ENCODE assay signal across 8 cellular contexts in genomic region chr1:155128755-155129473, GRCh38. TPM values are rescaled to one million over a fixed set of nuclear protein-coding genes. Genes with fewer than 3 reads are reported as not detected.
DNase-seq lines count a peak whose midpoint lies in the region; ATAC-seq and TF ChIP-seq lines count a peak whose summit lies in the region.

No MANE protein-coding gene starts in this region.

- H3K27ac ChIP-seq in RWPE1 (peak overlapping the region; percentile 98), gastroesophageal sphincter (peak overlapping the region; percentile 41 to 99 (median 88))

- POLR2A ChIA-PET in RWPE1 (lab: Yijun Ruan, JAX; ENCODE audit: low non-redundant PET): no interaction called here

- no peak for TF ChIP-seq EP300 in gastroesophageal sphincter (IDR thresholded peaks at IDR 0.05)

- peaks cover 0 to 85% (median 30%) of the 10 kb centered on the region in 3 donors for H3K4me1 ChIP-seq in gastroesophageal sphincter

- ATAC-seq in gastroesophageal sphincter (no peak), HG02759 (IDR thresholded peaks at IDR 0.05; ENCODE audit: unreplicated experiment) (no peak), esophagus mucosa (no peak)

- DNase-seq in DMS153 treated with DMSO at 0.1 percent for 48 hours (lab: John Stamatoyannopoulos, UW; ENCODE audit: unreplicated experiment) (peak; percentile 73), RWPE1 (ENCODE audit: low spot score) (no peak), occipital lobe (lab: John Stamatoyannopoulos, UW) (peak; percentile 20), cerebellum (ENCODE audit: low spot score) (no peak), cortex of kidney (lab: John Stamatoyannopoulos, UW) (no peak)

- CTCF ChIA-PET in RWPE1 (lab: Yijun Ruan, JAX): interaction anchor here (0.6 to 1.8 kb wide), 6 partner anchors 37 to 160 kb away, joined by 3 to 14 read pairs (median 4); no protein-coding TSS in a partner anchor

- H3K9me3 ChIP-seq in gastroesophageal sphincter: no peaks in the 10 kb centered on the region

- H3K27me3 ChIP-seq in gastroesophageal sphincter: no peaks in the 10 kb centered on the region

- TF ChIP-seq CTCF in RWPE1 (conservative IDR thresholded peaks at IDR 0.05; ENCODE audit: low read depth): no peak
- TF ChIP-seq CTCF in gastroesophageal sphincter (IDR thresholded peaks at IDR 0.05): no peak

- H3K36me3 ChIP-seq in gastroesophageal sphincter: peaks cover 0 to 29% of the 10 kb centered on the region in 2 donors

- WGBS in gastroesophageal sphincter (ENCODE audit: low coverage in 1 of 2), 2 donors: 17 to 20% methylated on average over 1 to 11 of the region's 14 CpGs

- peak overlapping the region; percentile 55 to 83 for H3K4me3 ChIP-seq in gastroesophageal sphincter

- no peak for TF ChIP-seq POLR2A in gastroesophageal sphincter (IDR thresholded peaks at IDR 0.05)

RNA-seq across cellular contexts. Expression of gene EFNA1, which starts 1.2 kb away (rescaled TPM):
- 10 to 100 TPM; 13.1 to 25.8 (median 16.1) TPM for total RNA-seq in gastroesophageal sphincter
- total RNA-seq in occipital lobe: 2.7 TPM
- total RNA-seq in cerebellum: 6.9 TPM
- total RNA-seq in esophagus mucosa: 40.9 TPM

RNA-seq across cellular contexts. Expression of gene SLC50A1, which starts 6.7 kb away (rescaled TPM):
- total RNA-seq in gastroesophageal sphincter: 10 to 100 TPM; 12.5 to 16.8 (median 13.9) TPM
- 6.2 TPM for total RNA-seq in occipital lobe
- total RNA-seq in cerebellum: 4.6 TPM
- 42.9 TPM for total RNA-seq in esophagus mucosa

RNA-seq across cellular contexts. Expression of gene DPM3, which starts 11.4 kb away (rescaled TPM):
- total RNA-seq in gastroesophageal sphincter: 100 to 1,000 TPM in 2 of 4 donors, 10 to 100 TPM in 2; 57.9 to 128 (median 87.7) TPM
- total RNA-seq in occipital lobe: 12.0 TPM
- total RNA-seq in cerebellum: 7.2 TPM
- 62.4 TPM for total RNA-seq in esophagus mucosa

RNA-seq across cellular contexts. Expression of gene KRTCAP2, which starts 44.2 kb away (rescaled TPM):
- 100 to 1,000 TPM in 1 of 4 donors, 10 to 100 TPM in 3; 80.8 to 144 (median 92.3) TPM for total RNA-seq in gastroesophageal sphincter
- 59.0 TPM for total RNA-seq in occipital lobe
- total RNA-seq in cerebellum: 32.4 TPM
- total RNA-seq in esophagus mucosa: 111 TPM

RNA-seq across cellular contexts. Expression of gene TRIM46, which starts 44.7 kb away (rescaled TPM):
- total RNA-seq in gastroesophageal sphincter: 1 to 10 TPM in 1 of 4 donors, under 1 TPM in 2, not detected in 1; 0.35 to 1.9 (median 0.40) TPM
- total RNA-seq in occipital lobe: 21.1 TPM
- total RNA-seq in cerebellum: 16.7 TPM
- total RNA-seq in esophagus mucosa: 0.12 TPM

Comparison
In these comparisons a context has a peak if more than half of its experiments do, and no peak if none do; other contexts are left out.
1. DNase-seq: peak in DMS153 treated with DMSO at 0.1 percent for 48 hours (single experiment) and occipital lobe (single experiment); none in RWPE1 (single experiment), cerebellum (single experiment) and cortex of kidney (single experiment).